ENCODE assay signal across 2 cellular contexts in genomic region chr2:137862651-137863050, GRCh38.
A peak's percentile ranks its signal among the peaks of the same experiment; 100 is the strongest.
TF ChIP-seq lines count a peak whose summit lies in the region.

No MANE protein-coding gene starts in this region.

TF ChIP-seq in GM23338, 12 proteins besides CTCF, POLR2A, EP300 and RAD21:
- TF ChIP-seq REST (IDR thresholded peaks at IDR 0.05; ENCODE audit: unreplicated experiment) = no peak
- TF ChIP-seq POLR2AphosphoS5 (IDR thresholded peaks at IDR 0.05; ENCODE audit: low read depth) = no peak
- no peak for TF ChIP-seq EZH2phosphoT487 (IDR thresholded peaks at IDR 0.05; ENCODE audit: unreplicated experiment)
- TF ChIP-seq STAT1 (IDR thresholded peaks at IDR 0.05; ENCODE audit: unreplicated experiment) = no peak

TF ChIP-seq in WTC11, 78 proteins besides CTCF, POLR2A, EP300 and RAD21 (continued from another document):
- 0 out of 2 replicates have a peak, but pooled peaks have one; percentile 22 for TF ChIP-seq USF2 (CRISPR knock-in tag; IDR thresholded peaks at IDR 0.05)
